Comparison of ENCODE assay signal across 14 cellular contexts in the genomic region with DNA sequence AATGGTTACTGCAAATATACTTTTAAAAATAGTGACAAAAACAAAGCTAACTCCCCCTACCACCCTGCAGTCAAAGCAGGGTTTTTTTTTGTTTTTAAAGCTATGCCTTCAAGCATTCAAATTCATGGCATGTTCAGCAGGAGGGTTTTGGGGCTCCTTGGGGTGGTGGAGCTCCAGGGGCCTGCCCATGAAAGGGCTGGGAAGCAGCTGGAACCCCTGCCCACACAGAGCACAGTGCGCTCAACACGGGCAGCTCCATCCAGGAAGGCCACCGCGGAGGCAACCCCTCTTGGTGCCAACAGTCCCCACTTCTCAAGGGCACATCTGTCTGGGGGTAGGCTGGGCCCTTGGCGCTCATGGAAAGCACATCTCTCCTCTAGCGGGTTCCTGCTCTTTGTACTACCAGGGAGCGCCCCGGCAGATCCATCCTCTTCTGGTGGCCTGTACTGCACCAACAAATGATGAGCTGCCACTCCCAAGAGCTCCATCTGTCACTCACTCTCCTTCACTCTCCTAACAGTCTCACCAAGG. TPM values are rescaled to one million over a fixed set of nuclear protein-coding genes. Genes with fewer than 3 reads are reported as not detected.
DNase-seq lines count a peak whose midpoint lies in the region; ATAC-seq, FAIRE-seq and TF ChIP-seq lines count a peak whose summit lies in the region.
"Had no signal": no experiment of that assay in that cellular context is flagged by ENCODE, and none has a peak within 500 bp of the region (broad histone marks: within the 10 kb centered on the region; RNA-seq: fewer than 3 reads in every experiment).

No MANE protein-coding gene starts in this region.

- peaks cover 3% of the 10 kb centered on the region; the same call in 1 of the 2 replicates for H3K4me1 ChIP-seq in GM12878 (ENCODE audit: control insufficient read depth, insufficient read depth, low read length)
- H3K4me1 ChIP-seq: Caco-2 had no signal

- H3K9me3 ChIP-seq in GM12878 (replicated peaks; ENCODE audit: control insufficient read depth, insufficient read depth, low read length), result no peaks in the 10 kb centered on the region
- H3K9me3 ChIP-seq: Caco-2 had no signal

- TF ChIP-seq EP300 in GM12878 (IDR thresholded peaks at IDR 0.05; ENCODE audit: borderline replicate concordance in 1 of 2, control insufficient read depth in 1 of 2, low read depth in 2 of 2, low read length in 2 of 2), result no peak

- peaks cover 58% of the 10 kb centered on the region for H3K36me3 Mint-ChIP-seq in stimulated activated naive CD8-positive, alpha-beta T cell treated with anti-CD3 and anti-CD28 coated beads, Interleukin-15, Interleukin-2, amounts not matched to agents 100 ng/mL and 50 ng/mL, for 24 hours (ENCODE audit: low read depth)
- peaks cover 7% of the 10 kb centered on the region for H3K36me3 Mint-ChIP-seq in natural killer cell treated with Interleukin-12 subunit alpha and Interleukin-12 subunit beta and Interleukin-15 and Interleukin-18, amount 100 ng/mL, for 72 hours

- TF ChIP-seq RAD21 in GM12878 (IDR thresholded peaks at IDR 0.05; ENCODE audit: insufficient read depth, low read depth, low read length), result no peak

- SMC1A ChIA-PET in GM12878 (lab: Charles Lee; ENCODE audit: uncharacterized antibody, unreplicated experiment), result no interaction called here

- no peak for FAIRE-seq in GM12878 (lab: Jason Lieb, UNC)

- H3K27me3 Mint-ChIP-seq in stimulated activated naive CD8-positive, alpha-beta T cell treated with anti-CD3 and anti-CD28 coated beads, Interleukin-15, Interleukin-2, amounts not matched to agents 100 ng/mL and 50 ng/mL, for 24 hours, result no peaks in the 10 kb centered on the region
- H3K27me3 Mint-ChIP-seq in natural killer cell treated with Interleukin-12 subunit alpha and Interleukin-12 subunit beta and Interleukin-15 and Interleukin-18, amount 100 ng/mL, for 72 hours, result no peaks in the 10 kb centered on the region
- H3K27me3 Mint-ChIP-seq: memory B cell had no signal

- H3K36me3 ChIP-seq in GM12878 (ENCODE audit: control insufficient read depth in 2 of 2, insufficient read depth in 2 of 2, low read length in 1 of 2), result peaks cover 21 to 30% of the 10 kb centered on the region in 2 experiments

- H3K9me3 Mint-ChIP-seq in stimulated activated naive CD8-positive, alpha-beta T cell treated with anti-CD3 and anti-CD28 coated beads, Interleukin-15, Interleukin-2, amounts not matched to agents 100 ng/mL and 50 ng/mL, for 24 hours, result no peaks in the 10 kb centered on the region
- no peaks in the 10 kb centered on the region for H3K9me3 Mint-ChIP-seq in natural killer cell treated with Interleukin-12 subunit alpha and Interleukin-12 subunit beta and Interleukin-15 and Interleukin-18, amount 100 ng/mL, for 72 hours
- H3K9me3 Mint-ChIP-seq: memory B cell had no signal

- H3K9ac ChIP-seq in GM12878 (ENCODE audit: control insufficient read depth, insufficient read depth, low read length), result no peak overlapping the region

- no peak for ATAC-seq in stimulated activated naive CD8-positive, alpha-beta T cell treated with anti-CD3 and anti-CD28 coated beads, Interleukin-15, Interleukin-2, amounts not matched to agents 100 U/mL and 50 U/mL, for 24 hours
- ATAC-seq in GM12878 (no peak), HG02938 (IDR thresholded peaks at IDR 0.05; ENCODE audit: unreplicated experiment) (no peak), HG03378 (IDR thresholded peaks at IDR 0.05; ENCODE audit: unreplicated experiment) (no peak)
- ATAC-seq in natural killer cell treated with Interleukin-12 subunit alpha and Interleukin-12 subunit beta and Interleukin-15 and Interleukin-18, amount 100 ng/mL, for 72 hours, result no peak
- ATAC-seq: Panc1 had no signal

- in situ Hi-C loops in GM12878 (cut with MboI), result no loop called here

- no peak overlapping the region for H3K4me3 Mint-ChIP-seq in stimulated activated naive CD8-positive, alpha-beta T cell treated with anti-CD3 and anti-CD28 coated beads, Interleukin-15, Interleukin-2, amounts not matched to agents 100 ng/mL and 50 ng/mL, for 24 hours
- H3K4me3 Mint-ChIP-seq in natural killer cell treated with Interleukin-12 subunit alpha and Interleukin-12 subunit beta and Interleukin-15 and Interleukin-18, amount 100 ng/mL, for 72 hours, result no peak overlapping the region
- H3K4me3 Mint-ChIP-seq: memory B cell had no signal

- no peaks in the 10 kb centered on the region; the same call in 1 of the 2 replicates for H4K20me1 ChIP-seq in GM12878 (ENCODE audit: control insufficient read depth, insufficient read depth)

- H2AFZ ChIP-seq in GM12878 (ENCODE audit: control insufficient read depth, low read depth, low read length), result no peak overlapping the region

- peaks cover 39% of the 10 kb centered on the region for H3K4me1 Mint-ChIP-seq in stimulated activated naive CD8-positive, alpha-beta T cell treated with anti-CD3 and anti-CD28 coated beads, Interleukin-15, Interleukin-2, amounts not matched to agents 100 ng/mL and 50 ng/mL, for 24 hours (ENCODE audit: low read depth)
- H3K4me1 Mint-ChIP-seq in natural killer cell treated with Interleukin-12 subunit alpha and Interleukin-12 subunit beta and Interleukin-15 and Interleukin-18, amount 100 ng/mL, for 72 hours (ENCODE audit: low read depth in 2 of 2), result peaks cover 15 to 22% of the 10 kb centered on the region in 2 donors

- CTCF ChIA-PET in GM12878 (lab: Yijun Ruan, JAX), result interaction anchor here (0.7 to 1.7 kb wide), 5 partner anchors 9 to 145 kb away, joined by 3 to 8 read pairs (median 4); no protein-coding TSS in a partner anchor

- no peaks in the 10 kb centered on the region for H3K27me3 ChIP-seq in GM12878 (replicated peaks in 1 of 2; ENCODE audit: control insufficient read depth in 2 of 2, insufficient read depth in 2 of 2, low read length in 1 of 2)

- RAD21 ChIA-PET in GM12878 (lab: Charles Lee; ENCODE audit: unreplicated experiment), result interaction anchor here (0.8 kb wide), 1 partner anchor 68 kb away, joined by 4 read pairs; no protein-coding TSS in a partner anchor

- no TSS peak for BruUV-seq in GM12878 (replicated peaks; lab: Mats Ljungman, UMichigan)

- H3K79me2 ChIP-seq in GM12878 (ENCODE audit: control insufficient read depth, insufficient read depth, low read length), result no peaks in the 10 kb centered on the region

- POLR2A ChIA-PET in GM12878 (lab: Charles Lee), result interaction anchor here (0.9 to 1.8 kb wide), 2 partner anchors 20 to 68 kb away, joined by 3 to 5 read pairs; no protein-coding TSS in a partner anchor

- intact Hi-C loops in GM12878 (cut with micrococcal nuclease; ENCODE audit: unreplicated experiment), result no loop called here

- no peak overlapping the region for H3K4me3 ChIP-seq in GM12878
- H3K4me3 ChIP-seq: skin epidermis had no signal

- no peak for DNase-seq in stimulated activated naive CD8-positive, alpha-beta T cell treated with anti-CD3 and anti-CD28 coated beads, Interleukin-15, Interleukin-2, amounts not matched to agents 100 U/mL and 50 U/mL, for 24 hours
- DNase-seq in GM12878 (ENCODE audit: low read depth, low spot score) (no peak), COR-L47 (lab: John Stamatoyannopoulos, UW) (no peak), epidermal melanocyte (ENCODE audit: insufficient read length, low spot score) (no peak)
- DNase-seq in natural killer cell treated with Interleukin-12 subunit alpha and Interleukin-12 subunit beta and Interleukin-15 and Interleukin-18, amount 100 ng/mL, for 72 hours (ENCODE audit: low spot score), result peak; percentile 12
- DNase-seq: activated CD4-positive, alpha-beta T cell treated with anti-CD3 and anti-CD28 coated beads for 1 hour; Caco-2; NCI-H2081 had no signal

- TF ChIP-seq CTCF in GM12878 (IDR thresholded peaks at IDR 0.05 in 2 of 3, conservative IDR thresholded peaks at IDR 0.05 in 1 of 3; ENCODE audit: control insufficient read depth in 2 of 3, extremely low read depth in 1 of 3, insufficient read depth in 1 of 3, low read depth in 3 of 3, low read length in 3 of 3), result no peak

- TF ChIP-seq POLR2A in GM12878 (IDR thresholded peaks at IDR 0.05; ENCODE audit: low read depth, low read length), result peak; percentile 46; the same call in 1 of the 2 replicates

- H3K4me2 ChIP-seq in GM12878 (ENCODE audit: control insufficient read depth, insufficient read depth), result no peak overlapping the region

- 98% methylated on average over 8 of the region's 8 CpGs for WGBS in GM12878 (ENCODE audit: insufficient coverage, insufficient replicate concordance, low lambda C conversion rate, missing lambda C conversion rate)

- peak overlapping the region; percentile 8 for H3K27ac Mint-ChIP-seq in stimulated activated naive CD8-positive, alpha-beta T cell treated with anti-CD3 and anti-CD28 coated beads, Interleukin-15, Interleukin-2, amounts not matched to agents 100 ng/mL and 50 ng/mL, for 24 hours
- peak overlapping the region in 1 of 2 donors; percentile 28 for H3K27ac Mint-ChIP-seq in natural killer cell treated with Interleukin-12 subunit alpha and Interleukin-12 subunit beta and Interleukin-15 and Interleukin-18, amount 100 ng/mL, for 72 hours
- H3K27ac Mint-ChIP-seq: memory B cell had no signal

- H3K27ac ChIP-seq in GM12878 (ENCODE audit: control insufficient read depth, insufficient read depth), result no peak overlapping the region

RNA-seq across cellular contexts. Expression of a gene that starts 16.6 kb away (rescaled TPM):
- 0.59 TPM in 1 of 2 replicates, not detected in the other for total RNA-seq in GM12878 (2013; cell fraction: nucleolus; rRNA removed)
- not detected in 2 replicates for total RNA-seq in GM12878 (2014; rRNA removed)
- not detected in 2 replicates for total RNA-seq in GM12878 (2014; rRNA removed; fragmentation: Illumina TruSeq; extraction: Trizol)
- total RNA-seq in GM12878 (2021), result 0.27 and 0.49 TPM in 2 replicates
- not detected for polyA plus RNA-seq in GM12878 (2011; ENCODE audit: low read depth)
- polyA plus RNA-seq in GM12878 (2011; rRNA removed), result 0.15 TPM in 1 of 2 replicates, not detected in the other
- 0.07 and 0.12 TPM in 2 replicates for polyA plus RNA-seq in GM12878 (2011; cell fraction: cytosol; rRNA removed)
- 0.27 and 0.34 TPM in 2 replicates for polyA plus RNA-seq in GM12878 (2011; cell fraction: nucleus; rRNA removed)
- 0.18 and 0.32 TPM in 2 replicates for polyA plus RNA-seq in GM12878 (2012)
- polyA plus RNA-seq in GM12878 (2014; fragmentation: Illumina TruSeq; extraction: Trizol), result not detected in 2 replicates
- polyA plus RNA-seq in GM12878 (2014; fragmentation: Nextera tagmentation; extraction: Ambion mirVana), result not detected
- polyA plus RNA-seq in GM12878 (2014; rRNA removed), result not detected in 2 replicates
- polyA plus RNA-seq in GM12878 (2016; fragmentation: Nextera tagmentation; extraction: Ambion mirVana), result under 1 TPM in 1 of 2 experiments, not detected in 1; 0.16 TPM
- not detected in 2 replicates for polyA minus RNA-seq in GM12878 (2011; rRNA and poly(A)+ RNA removed)
- not detected in 2 replicates for polyA minus RNA-seq in GM12878 (2011; cell fraction: cytosol; rRNA and poly(A)+ RNA removed)
- polyA minus RNA-seq in GM12878 (2011; cell fraction: nucleus; rRNA and poly(A)+ RNA removed), result not detected in 2 replicates
- 1 to 10 TPM; 3.0 to 4.5 TPM for total RNA-seq in natural killer cell treated with Interleukin-12 subunit alpha and Interleukin-12 subunit beta and Interleukin-15 and Interleukin-18, amount 100 ng/mL, for 72 hours

RNA-seq across cellular contexts. Expression of a gene that starts 46.3 kb away (rescaled TPM):
- total RNA-seq in GM12878 (2013; cell fraction: nucleolus; rRNA removed), result 427 and 452 TPM in 2 replicates
- total RNA-seq in GM12878 (2014; rRNA removed) (103 and 107 TPM in 2 replicates), GM12878 (2014; rRNA removed; fragmentation: Illumina TruSeq; extraction: Trizol) (100 and 101 TPM in 2 replicates), GM12878 (2021) (128 and 130 TPM in 2 replicates)
- polyA plus RNA-seq in GM12878 (2011; ENCODE audit: low read depth), result 48.1 TPM
- polyA plus RNA-seq in GM12878 (2011; rRNA removed) (100 and 159 TPM in 2 replicates), GM12878 (2014; fragmentation: Illumina TruSeq; extraction: Trizol) (127 and 140 TPM in 2 replicates), GM12878 (2014; fragmentation: Nextera tagmentation; extraction: Ambion mirVana) (10 to 100 TPM; 24.8 to 44.0 TPM), GM12878 (2014; rRNA removed) (121 TPM in 2 replicates), GM12878 (2016; fragmentation: Nextera tagmentation; extraction: Ambion mirVana) (100 to 1,000 TPM; 181 to 198 TPM)
- 64.8 and 80.3 TPM in 2 replicates for polyA plus RNA-seq in GM12878 (2011; cell fraction: cytosol; rRNA removed)
- 141 and 157 TPM in 2 replicates for polyA plus RNA-seq in GM12878 (2011; cell fraction: nucleus; rRNA removed)
- 71.3 and 83.1 TPM in 2 replicates for polyA plus RNA-seq in GM12878 (2012)
- polyA minus RNA-seq in GM12878 (2011; rRNA and poly(A)+ RNA removed), result 62.6 and 97.0 TPM in 2 replicates
- 28.8 and 30.2 TPM in 2 replicates for polyA minus RNA-seq in GM12878 (2011; cell fraction: cytosol; rRNA and poly(A)+ RNA removed)
- polyA minus RNA-seq in GM12878 (2011; cell fraction: nucleus; rRNA and poly(A)+ RNA removed), result 52.5 and 71.7 TPM in 2 replicates
- total RNA-seq in natural killer cell treated with Interleukin-12 subunit alpha and Interleukin-12 subunit beta and Interleukin-15 and Interleukin-18, amount 100 ng/mL, for 72 hours, result 100 to 1,000 TPM; 160 to 222 TPM
